32 cellular contexts compared by ENCODE assay signal in the genomic region with DNA sequence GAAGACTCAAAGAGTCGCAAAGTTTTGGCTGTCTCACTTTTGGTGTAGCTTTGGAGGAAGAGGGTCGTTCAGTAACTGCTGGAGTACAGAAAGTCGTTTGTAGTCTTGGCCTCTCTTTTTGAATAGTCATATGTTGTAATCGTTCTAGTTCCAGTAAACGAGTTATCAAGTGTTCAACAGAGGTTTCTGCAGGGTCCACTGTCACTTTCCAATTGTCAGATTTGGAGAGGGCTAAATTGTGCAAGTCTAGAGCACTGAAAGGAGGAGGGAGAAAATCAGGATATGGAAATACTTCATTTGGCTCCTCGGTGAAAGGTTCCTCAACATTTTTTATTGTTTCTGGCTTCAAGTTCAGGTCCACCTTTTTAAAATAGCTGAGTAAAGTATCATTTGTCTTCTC. TPM values are rescaled to one million over a fixed set of nuclear protein-coding genes. Genes with fewer than 3 reads are reported as not detected.
"Had no signal": no experiment of that assay in that cellular context is flagged by ENCODE, and none has a peak within 500 bp of the region (broad histone marks: within the 10 kb centered on the region; RNA-seq: fewer than 3 reads in every experiment).

No MANE protein-coding gene starts in this region.

- H3K4me1 ChIP-seq: colonic mucosa, esophagus squamous epithelium, gastrocnemius medialis, heart right ventricle, left lung, lower lobe of right lung had no signal

- DNase-seq: colonic mucosa; cortex of kidney; effector CD8-positive, alpha-beta T cell; effector memory CD8-positive, alpha-beta T cell; endodermal cell; erythroblast; esophagus squamous epithelium; foreskin fibroblast; foreskin melanocyte; gastrocnemius medialis; glutamatergic neuron; head of caudate nucleus; heart right ventricle; hippocampal formation; left cardiac atrium; left lung; left ventricle myocardium superior; lower lobe of right lung; mesenchymal stem cell; midbrain; naive B cell had no signal

- H3K27me3 Mint-ChIP-seq: dendritic cell treated with granulocyte-macrophage colony-stimulating factor and Interleukin-4, amounts not matched to agents 40 ng/mL and 50 ng/mL, for 4 days; effector memory CD8-positive, alpha-beta T cell; naive B cell had no signal

- H3K27me3 ChIP-seq: colonic mucosa, esophagus squamous epithelium, gastrocnemius medialis, heart right ventricle, left lung had no signal

- H3K27ac Mint-ChIP-seq: dendritic cell treated with granulocyte-macrophage colony-stimulating factor and Interleukin-4, amounts not matched to agents 40 ng/mL and 50 ng/mL, for 4 days; effector memory CD8-positive, alpha-beta T cell; endodermal cell; naive B cell had no signal

- ATAC-seq: effector memory CD8-positive, alpha-beta T cell; esophagus mucosa; gastrocnemius medialis; heart right ventricle; left cardiac atrium; left lung; left ventricle myocardium superior; lower lobe of right lung had no signal

- H3K4me3 Mint-ChIP-seq: dendritic cell treated with granulocyte-macrophage colony-stimulating factor and Interleukin-4, amounts not matched to agents 40 ng/mL and 50 ng/mL, for 4 days; effector memory CD8-positive, alpha-beta T cell; endodermal cell; naive B cell had no signal

- H3K36me3 ChIP-seq: colonic mucosa had no signal

- H3K27ac ChIP-seq: colonic mucosa, epithelial cell of prostate, esophagus squamous epithelium, gastrocnemius medialis, heart right ventricle, left lung, lower lobe of right lung had no signal

- H3K9me3 Mint-ChIP-seq: dendritic cell treated with granulocyte-macrophage colony-stimulating factor and Interleukin-4, amounts not matched to agents 40 ng/mL and 50 ng/mL, for 4 days; effector memory CD8-positive, alpha-beta T cell; endodermal cell; naive B cell had no signal

- H3K4me3 ChIP-seq: colonic mucosa, esophagus squamous epithelium, gastrocnemius medialis, heart right ventricle, left lung, lower lobe of right lung had no signal

RNA-seq across cellular contexts. Expression of gene FAM217A, which starts 9.7 kb away (rescaled TPM):
- total RNA-seq: colonic mucosa, dermis microvascular lymphatic vessel endothelial cell, endodermal cell, esophagus mucosa, esophagus squamous epithelium, gastrocnemius medialis, glomerular endothelial cell, heart right ventricle, kidney epithelial cell, left cardiac atrium, left lung, left ventricle myocardium superior, lower leg skin, lower lobe of right lung, lung microvascular endothelial cell, mononuclear cell, myocyte had no signal
- polyA plus RNA-seq: heart right ventricle, keratinocyte had no signal
